ENCODE assay signal across 32 cellular contexts in the genomic region with DNA sequence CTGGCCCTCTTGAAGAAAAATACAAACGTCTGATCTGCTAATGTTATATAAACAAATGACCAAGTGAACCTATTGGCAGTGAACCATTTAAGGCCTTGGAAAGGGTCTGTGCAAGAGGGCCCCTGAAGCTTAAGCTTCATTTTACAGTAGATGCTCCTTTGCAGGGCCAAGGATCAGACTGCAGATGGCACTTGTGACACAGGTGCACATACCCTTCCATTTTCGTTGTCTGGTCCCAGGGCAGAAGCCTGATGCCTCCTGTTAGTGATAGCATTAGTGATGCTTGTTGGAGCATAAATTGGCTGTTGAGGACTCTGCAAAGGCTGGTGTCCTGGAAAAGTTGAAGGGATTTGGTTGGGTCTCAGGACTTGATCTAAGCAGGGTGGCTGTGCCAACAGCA. TPM values are rescaled to one million over a fixed set of nuclear protein-coding genes. Genes with fewer than 3 reads are reported as not detected.
"Had no signal": no experiment of that assay in that cellular context is flagged by ENCODE, and none has a peak within 500 bp of the region (broad histone marks: within the 10 kb centered on the region; RNA-seq: fewer than 3 reads in every experiment).

No MANE protein-coding gene starts in this region.

- DNase-seq: activated B cell treated with CpG ODN at 0.5 μM for 24 hours; activated CD4-positive, alpha-beta T cell treated with anti-CD3 and anti-CD28 coated beads for 48 hours; activated CD4-positive, alpha-beta T cell treated with anti-CD3 and anti-CD28 coated beads, Interleukin-2, amount 50 U/mL, for 1 hour; activated CD4-positive, alpha-beta T cell treated with anti-CD3 and anti-CD28 coated beads, Interleukin-2, amount 50 U/mL, for 48 hours; activated CD8-positive, alpha-beta memory T cell treated with anti-CD3 and anti-CD28 coated beads for 24 hours; activated CD8-positive, alpha-beta T cell treated with anti-CD3 and anti-CD28 coated beads for 36 hours; activated effector memory CD4-positive, alpha-beta T cell treated with Interleukin-2 at 50 U/mL for 16 hours; activated gamma-delta T cell treated with Interleukin-2 at 50 U/mL for 16 hours; activated naive CD4-positive, alpha-beta T cell treated with anti-CD3 and anti-CD28 coated beads, Interleukin-2, amount 50 U/mL, for 16 hours; activated naive CD4-positive, alpha-beta T cell treated with Interleukin-2 at 50 U/mL for 16 hours; activated T-cell treated with anti-CD3 and anti-CD28 coated beads, Interleukin-2, amount 50 U/mL, for 4 hours; amniotic stem cell; anterior cingulate cortex; caudate nucleus; cortex of kidney; dermis blood vessel endothelial cell; effector CD4-positive, alpha-beta T cell; effector memory CD8-positive, alpha-beta T cell; erythroblast; foreskin keratinocyte; gastrocnemius medialis; glutamatergic neuron; heart left ventricle; T-helper 17 cell; T1000; WERI-Rb-1 had no signal

- H3K9me3 ChIP-seq: esophagus muscularis mucosa, gastrocnemius medialis, heart left ventricle had no signal

- H3K36me3 ChIP-seq: esophagus muscularis mucosa, gastrocnemius medialis, heart left ventricle, WERI-Rb-1 had no signal

- ATAC-seq: activated CD4-positive, CD25-positive, alpha-beta regulatory T cell treated with anti-CD3 and anti-CD28 coated beads, Interleukin-2, amount 50 U/mL, for 24 hours; activated CD8-positive, alpha-beta T cell treated with anti-CD3 and anti-CD28 coated beads for 36 hours; activated T-cell treated with anti-CD3 and anti-CD28 coated beads, Interleukin-2, amount 50 U/mL, for 4 hours; activated T-helper 17 cell treated with anti-CD3 and anti-CD28 coated beads, Interleukin-2, amount 50 U/mL, for 72 hours; effector memory CD8-positive, alpha-beta T cell; foreskin keratinocyte; gastrocnemius medialis; heart left ventricle; T-helper 17 cell had no signal

- H3K27me3 ChIP-seq: esophagus muscularis mucosa, gastrocnemius medialis, heart left ventricle had no signal

- H3K4me1 ChIP-seq: esophagus muscularis mucosa, foreskin keratinocyte, gastrocnemius medialis, heart left ventricle had no signal

- FAIRE-seq: astrocyte, colon had no signal

- H3K4me3 ChIP-seq: esophagus muscularis mucosa, gastrocnemius medialis, heart left ventricle had no signal

- H3K27ac ChIP-seq: esophagus muscularis mucosa, foreskin keratinocyte, gastrocnemius medialis, heart left ventricle, WERI-Rb-1 had no signal

RNA-seq across cellular contexts. Expression of a gene that starts 46.5 kb away (rescaled TPM):
- total RNA-seq: activated B cell treated with CpG ODN at 0.5 μM for 24 hours; activated CD8-positive, alpha-beta T cell treated with anti-CD3 and anti-CD28 coated beads for 36 hours; activated T-cell treated with anti-CD3 and anti-CD28 coated beads, Interleukin-2, amount 50 U/mL, for 4 hours; activated T-helper 17 cell treated with anti-CD3 and anti-CD28 coated beads, Interleukin-2, amount 50 U/mL, for 72 hours; astrocyte; chondrocyte; dermis blood vessel endothelial cell; foreskin keratinocyte; T-helper 17 cell had no signal
- polyA plus RNA-seq: foreskin keratinocyte had no signal
